1 cellular context compared by ENCODE assay signal in the genomic region with DNA sequence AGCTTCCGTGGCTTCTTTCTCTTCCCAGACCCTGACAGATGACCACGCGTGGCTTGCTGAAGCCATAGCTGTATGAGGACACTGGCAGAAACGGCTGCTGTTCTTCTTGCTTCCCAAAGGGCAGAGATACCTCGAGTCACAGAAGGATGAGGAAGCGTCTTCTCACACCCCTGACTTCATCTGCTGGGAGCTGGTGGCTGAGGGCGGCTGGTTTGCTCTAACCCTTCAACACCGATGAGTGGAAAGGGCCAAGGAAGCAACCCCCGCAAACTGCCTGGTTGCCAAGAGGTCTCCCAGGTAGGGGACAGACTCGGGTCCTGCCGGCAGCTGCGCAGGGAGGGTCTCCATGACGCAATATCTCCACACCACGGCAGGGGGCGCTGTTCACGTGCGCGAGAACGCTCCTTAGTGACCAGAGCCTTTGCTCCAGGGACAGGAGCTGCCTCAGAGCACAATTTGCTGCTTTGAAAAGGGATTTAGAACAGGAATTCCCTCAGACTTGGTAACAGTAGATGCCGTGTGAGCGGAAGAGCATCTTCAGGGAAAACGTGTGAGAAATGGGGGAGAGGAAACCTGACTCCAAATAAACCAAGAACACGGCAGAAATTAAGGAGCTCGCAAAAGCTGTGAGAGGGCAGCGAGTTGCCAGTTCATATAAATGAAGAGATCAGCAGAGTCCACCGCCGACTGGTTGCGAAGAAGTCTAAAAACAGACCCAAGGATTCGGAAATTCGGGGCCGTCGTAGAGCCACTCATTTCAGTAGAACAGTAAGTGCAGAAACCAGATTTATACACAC.
TF ChIP-seq lines count a peak whose summit lies in the region.

No MANE protein-coding gene starts in this region.

TF ChIP-seq in HepG2, 621 proteins besides CTCF, POLR2A, EP300 and RAD21 (continued from another document and continues in another):
- TF ChIP-seq, protein P1, sequence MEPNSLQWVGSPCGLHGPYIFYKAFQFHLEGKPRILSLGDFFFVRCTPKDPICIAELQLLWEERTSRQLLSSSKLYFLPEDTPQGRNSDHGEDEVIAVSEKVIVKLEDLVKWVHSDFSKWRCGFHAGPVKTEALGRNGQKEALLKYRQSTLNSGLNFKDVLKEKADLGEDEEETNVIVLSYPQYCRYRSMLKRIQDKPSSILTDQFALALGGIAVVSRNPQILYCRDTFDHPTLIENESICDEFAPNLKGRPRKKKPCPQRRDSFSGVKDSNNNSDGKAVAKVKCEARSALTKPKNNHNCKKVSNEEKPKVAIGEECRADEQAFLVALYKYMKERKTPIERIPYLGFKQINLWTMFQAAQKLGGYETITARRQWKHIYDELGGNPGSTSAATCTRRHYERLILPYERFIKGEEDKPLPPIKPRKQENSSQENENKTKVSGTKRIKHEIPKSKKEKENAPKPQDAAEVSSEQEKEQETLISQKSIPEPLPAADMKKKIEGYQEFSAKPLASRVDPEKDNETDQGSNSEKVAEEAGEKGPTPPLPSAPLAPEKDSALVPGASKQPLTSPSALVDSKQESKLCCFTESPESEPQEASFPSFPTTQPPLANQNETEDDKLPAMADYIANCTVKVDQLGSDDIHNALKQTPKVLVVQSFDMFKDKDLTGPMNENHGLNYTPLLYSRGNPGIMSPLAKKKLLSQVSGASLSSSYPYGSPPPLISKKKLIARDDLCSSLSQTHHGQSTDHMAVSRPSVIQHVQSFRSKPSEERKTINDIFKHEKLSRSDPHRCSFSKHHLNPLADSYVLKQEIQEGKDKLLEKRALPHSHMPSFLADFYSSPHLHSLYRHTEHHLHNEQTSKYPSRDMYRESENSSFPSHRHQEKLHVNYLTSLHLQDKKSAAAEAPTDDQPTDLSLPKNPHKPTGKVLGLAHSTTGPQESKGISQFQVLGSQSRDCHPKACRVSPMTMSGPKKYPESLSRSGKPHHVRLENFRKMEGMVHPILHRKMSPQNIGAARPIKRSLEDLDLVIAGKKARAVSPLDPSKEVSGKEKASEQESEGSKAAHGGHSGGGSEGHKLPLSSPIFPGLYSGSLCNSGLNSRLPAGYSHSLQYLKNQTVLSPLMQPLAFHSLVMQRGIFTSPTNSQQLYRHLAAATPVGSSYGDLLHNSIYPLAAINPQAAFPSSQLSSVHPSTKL (CRISPR knock-in tag; IDR thresholded peaks at IDR 0.05) = peak; percentile 27; the same call in 1 of the 2 replicates
- TF ChIP-seq PTBP1 (IDR thresholded peaks at IDR 0.05; ENCODE audit: low read depth, low read length, poor library complexity, severe bottlenecking) = peak; percentile 76
- TF ChIP-seq, protein P2, sequence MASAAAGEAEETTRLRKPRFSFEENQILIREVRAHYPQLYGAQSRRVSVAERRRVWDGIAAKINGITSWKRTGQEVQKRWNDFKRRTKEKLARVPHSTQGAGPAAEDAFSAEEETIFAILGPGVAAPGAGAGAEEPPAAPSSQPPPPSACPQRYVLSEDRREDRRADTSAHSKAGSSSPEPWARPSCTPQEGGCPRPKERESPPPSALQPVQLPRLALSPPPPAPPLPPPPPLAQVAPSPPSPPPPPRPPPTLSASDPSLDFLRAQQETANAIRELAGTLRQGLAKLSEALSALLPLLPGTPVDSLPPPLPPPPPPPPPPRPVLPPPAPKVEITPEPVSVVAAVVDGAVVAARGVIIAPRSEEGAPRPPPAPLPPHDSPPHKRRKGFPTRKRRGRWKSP (CRISPR knock-in tag; IDR thresholded peaks at IDR 0.05) = peak; percentile 68; the same call in 1 of the 2 replicates
- TF ChIP-seq ZNF747 (CRISPR knock-in tag; IDR thresholded peaks at IDR 0.05; ENCODE audit: borderline replicate concordance) = no peak
- TF ChIP-seq, protein P3, sequence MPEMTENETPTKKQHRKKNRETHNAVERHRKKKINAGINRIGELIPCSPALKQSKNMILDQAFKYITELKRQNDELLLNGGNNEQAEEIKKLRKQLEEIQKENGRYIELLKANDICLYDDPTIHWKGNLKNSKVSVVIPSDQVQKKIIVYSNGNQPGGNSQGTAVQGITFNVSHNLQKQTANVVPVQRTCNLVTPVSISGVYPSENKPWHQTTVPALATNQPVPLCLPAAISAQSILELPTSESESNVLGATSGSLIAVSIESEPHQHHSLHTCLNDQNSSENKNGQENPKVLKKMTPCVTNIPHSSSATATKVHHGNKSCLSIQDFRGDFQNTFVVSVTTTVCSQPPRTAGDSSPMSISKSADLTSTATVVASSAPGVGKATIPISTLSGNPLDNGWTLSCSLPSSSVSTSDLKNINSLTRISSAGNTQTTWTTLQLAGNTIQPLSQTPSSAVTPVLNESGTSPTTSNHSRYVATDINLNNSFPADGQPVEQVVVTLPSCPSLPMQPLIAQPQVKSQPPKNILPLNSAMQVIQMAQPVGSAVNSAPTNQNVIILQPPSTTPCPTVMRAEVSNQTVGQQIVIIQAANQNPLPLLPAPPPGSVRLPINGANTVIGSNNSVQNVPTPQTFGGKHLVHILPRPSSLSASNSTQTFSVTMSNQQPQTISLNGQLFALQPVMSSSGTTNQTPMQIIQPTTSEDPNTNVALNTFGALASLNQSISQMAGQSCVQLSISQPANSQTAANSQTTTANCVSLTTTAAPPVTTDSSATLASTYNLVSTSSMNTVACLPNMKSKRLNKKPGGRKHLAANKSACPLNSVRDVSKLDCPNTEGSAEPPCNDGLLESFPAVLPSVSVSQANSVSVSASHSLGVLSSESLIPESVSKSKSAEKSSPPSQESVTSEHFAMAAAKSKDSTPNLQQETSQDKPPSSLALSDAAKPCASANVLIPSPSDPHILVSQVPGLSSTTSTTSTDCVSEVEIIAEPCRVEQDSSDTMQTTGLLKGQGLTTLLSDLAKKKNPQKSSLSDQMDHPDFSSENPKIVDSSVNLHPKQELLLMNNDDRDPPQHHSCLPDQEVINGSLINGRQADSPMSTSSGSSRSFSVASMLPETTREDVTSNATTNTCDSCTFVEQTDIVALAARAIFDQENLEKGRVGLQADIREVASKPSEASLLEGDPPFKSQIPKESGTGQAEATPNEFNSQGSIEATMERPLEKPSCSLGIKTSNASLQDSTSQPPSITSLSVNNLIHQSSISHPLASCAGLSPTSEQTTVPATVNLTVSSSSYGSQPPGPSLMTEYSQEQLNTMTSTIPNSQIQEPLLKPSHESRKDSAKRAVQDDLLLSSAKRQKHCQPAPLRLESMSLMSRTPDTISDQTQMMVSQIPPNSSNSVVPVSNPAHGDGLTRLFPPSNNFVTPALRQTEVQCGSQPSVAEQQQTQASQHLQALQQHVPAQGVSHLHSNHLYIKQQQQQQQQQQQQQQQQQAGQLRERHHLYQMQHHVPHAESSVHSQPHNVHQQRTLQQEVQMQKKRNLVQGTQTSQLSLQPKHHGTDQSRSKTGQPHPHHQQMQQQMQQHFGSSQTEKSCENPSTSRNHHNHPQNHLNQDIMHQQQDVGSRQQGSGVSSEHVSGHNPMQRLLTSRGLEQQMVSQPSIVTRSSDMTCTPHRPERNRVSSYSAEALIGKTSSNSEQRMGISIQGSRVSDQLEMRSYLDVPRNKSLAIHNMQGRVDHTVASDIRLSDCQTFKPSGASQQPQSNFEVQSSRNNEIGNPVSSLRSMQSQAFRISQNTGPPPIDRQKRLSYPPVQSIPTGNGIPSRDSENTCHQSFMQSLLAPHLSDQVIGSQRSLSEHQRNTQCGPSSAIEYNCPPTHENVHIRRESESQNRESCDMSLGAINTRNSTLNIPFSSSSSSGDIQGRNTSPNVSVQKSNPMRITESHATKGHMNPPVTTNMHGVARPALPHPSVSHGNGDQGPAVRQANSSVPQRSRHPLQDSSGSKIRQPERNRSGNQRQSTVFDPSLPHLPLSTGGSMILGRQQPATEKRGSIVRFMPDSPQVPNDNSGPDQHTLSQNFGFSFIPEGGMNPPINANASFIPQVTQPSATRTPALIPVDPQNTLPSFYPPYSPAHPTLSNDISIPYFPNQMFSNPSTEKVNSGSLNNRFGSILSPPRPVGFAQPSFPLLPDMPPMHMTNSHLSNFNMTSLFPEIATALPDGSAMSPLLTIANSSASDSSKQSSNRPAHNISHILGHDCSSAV (CRISPR knock-in tag; IDR thresholded peaks at IDR 0.05; ENCODE audit: borderline replicate concordance) = no peak
- peak; percentile 70; the same call in 1 of the 2 replicates for TF ChIP-seq ZC3H13 (CRISPR knock-in tag; IDR thresholded peaks at IDR 0.05)
- TF ChIP-seq, protein P4, sequence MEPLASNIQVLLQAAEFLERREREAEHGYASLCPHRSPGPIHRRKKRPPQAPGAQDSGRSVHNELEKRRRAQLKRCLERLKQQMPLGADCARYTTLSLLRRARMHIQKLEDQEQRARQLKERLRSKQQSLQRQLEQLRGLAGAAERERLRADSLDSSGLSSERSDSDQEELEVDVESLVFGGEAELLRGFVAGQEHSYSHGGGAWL (CRISPR knock-in tag; IDR thresholded peaks at IDR 0.05) = peak; percentile 32; the same call in 1 of the 2 replicates
- TF ChIP-seq PHF8 (CRISPR knock-in tag; IDR thresholded peaks at IDR 0.05) = 0 out of 2 replicates have a peak, but pooled peaks have one; percentile 20
- TF ChIP-seq STAG1 (CRISPR knock-in tag; IDR thresholded peaks at IDR 0.05) = peak; percentile 98
- TF ChIP-seq PAF1 (CRISPR knock-in tag; IDR thresholded peaks at IDR 0.05) = no peak
- TF ChIP-seq, protein P5, sequence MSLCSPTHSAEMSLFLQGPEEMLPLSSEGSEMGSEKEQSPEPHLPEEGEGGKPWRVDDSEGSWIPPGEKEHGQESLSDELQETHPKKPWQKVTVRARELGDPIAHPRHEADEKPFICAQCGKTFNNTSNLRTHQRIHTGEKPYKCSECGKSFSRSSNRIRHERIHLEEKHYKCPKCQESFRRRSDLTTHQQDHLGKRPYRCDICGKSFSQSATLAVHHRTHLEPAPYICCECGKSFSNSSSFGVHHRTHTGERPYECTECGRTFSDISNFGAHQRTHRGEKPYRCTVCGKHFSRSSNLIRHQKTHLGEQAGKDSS (CRISPR knock-in tag; IDR thresholded peaks at IDR 0.05; ENCODE audit: borderline replicate concordance, low read depth) = peak; percentile 68; the same call in 1 of the 2 replicates
- TF ChIP-seq ZNF263 (CRISPR knock-in tag; IDR thresholded peaks at IDR 0.05) = no peak
- TF ChIP-seq CREB1 (IDR thresholded peaks at IDR 0.05) = 0 out of 2 replicates have a peak, but pooled peaks have one; percentile 10
- TF ChIP-seq CREB1 (CRISPR knock-in tag; IDR thresholded peaks at IDR 0.05) = no peak
- TF ChIP-seq IRF2 (CRISPR knock-in tag; IDR thresholded peaks at IDR 0.05) = peak; percentile 82
- 0 out of 2 replicates have a peak, but pooled peaks have one; percentile 12 for TF ChIP-seq NCOA2 (CRISPR knock-in tag; IDR thresholded peaks at IDR 0.05)
- peak; percentile 69; the same call in 1 of the 2 replicates for TF ChIP-seq SALL1 (CRISPR knock-in tag; IDR thresholded peaks at IDR 0.05)
- TF ChIP-seq NCOR1 (IDR thresholded peaks at IDR 0.05; ENCODE audit: borderline replicate concordance, low read length) = no peak
- TF ChIP-seq ZNF772 (CRISPR knock-in tag; IDR thresholded peaks at IDR 0.05) = peak; percentile 51; the same call in 1 of the 2 replicates
- TF ChIP-seq SP4 (CRISPR knock-in tag; IDR thresholded peaks at IDR 0.05) = peak; percentile 45; the same call in 1 of the 2 replicates
- no peak for TF ChIP-seq FOXP1 (IDR thresholded peaks at IDR 0.05)
- 0 out of 2 replicates have a peak, but pooled peaks have one; percentile 7 for TF ChIP-seq FOXP1 (CRISPR knock-in tag; IDR thresholded peaks at IDR 0.05)
- TF ChIP-seq, protein P6, sequence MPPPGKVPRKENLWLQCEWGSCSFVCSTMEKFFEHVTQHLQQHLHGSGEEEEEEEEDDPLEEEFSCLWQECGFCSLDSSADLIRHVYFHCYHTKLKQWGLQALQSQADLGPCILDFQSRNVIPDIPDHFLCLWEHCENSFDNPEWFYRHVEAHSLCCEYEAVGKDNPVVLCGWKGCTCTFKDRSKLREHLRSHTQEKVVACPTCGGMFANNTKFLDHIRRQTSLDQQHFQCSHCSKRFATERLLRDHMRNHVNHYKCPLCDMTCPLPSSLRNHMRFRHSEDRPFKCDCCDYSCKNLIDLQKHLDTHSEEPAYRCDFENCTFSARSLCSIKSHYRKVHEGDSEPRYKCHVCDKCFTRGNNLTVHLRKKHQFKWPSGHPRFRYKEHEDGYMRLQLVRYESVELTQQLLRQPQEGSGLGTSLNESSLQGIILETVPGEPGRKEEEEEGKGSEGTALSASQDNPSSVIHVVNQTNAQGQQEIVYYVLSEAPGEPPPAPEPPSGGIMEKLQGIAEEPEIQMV (CRISPR knock-in tag; IDR thresholded peaks at IDR 0.05; ENCODE audit: low read depth) = 0 out of 2 replicates have a peak, but pooled peaks have one; percentile 56
- peak; percentile 71 for TF ChIP-seq TEAD3 (CRISPR knock-in tag; optimal IDR thresholded peaks at IDR 0.05; ENCODE audit: borderline replicate concordance)
- TF ChIP-seq ARID2 (CRISPR knock-in tag; IDR thresholded peaks at IDR 0.05; ENCODE audit: borderline replicate concordance) = no peak
- TF ChIP-seq, protein P7, sequence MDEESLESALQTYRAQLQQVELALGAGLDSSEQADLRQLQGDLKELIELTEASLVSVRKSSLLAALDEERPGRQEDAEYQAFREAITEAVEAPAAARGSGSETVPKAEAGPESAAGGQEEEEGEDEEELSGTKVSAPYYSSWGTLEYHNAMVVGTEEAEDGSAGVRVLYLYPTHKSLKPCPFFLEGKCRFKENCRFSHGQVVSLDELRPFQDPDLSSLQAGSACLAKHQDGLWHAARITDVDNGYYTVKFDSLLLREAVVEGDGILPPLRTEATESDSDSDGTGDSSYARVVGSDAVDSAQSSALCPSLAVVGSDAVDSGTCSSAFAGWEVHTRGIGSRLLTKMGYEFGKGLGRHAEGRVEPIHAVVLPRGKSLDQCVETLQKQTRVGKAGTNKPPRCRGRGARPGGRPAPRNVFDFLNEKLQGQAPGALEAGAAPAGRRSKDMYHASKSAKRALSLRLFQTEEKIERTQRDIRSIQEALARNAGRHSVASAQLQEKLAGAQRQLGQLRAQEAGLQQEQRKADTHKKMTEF (CRISPR knock-in tag; IDR thresholded peaks at IDR 0.05) = peak; percentile 31; the same call in 1 of the 2 replicates
- TF ChIP-seq NFKB2 (CRISPR knock-in tag; IDR thresholded peaks at IDR 0.05; ENCODE audit: borderline replicate concordance) = peak; percentile 32; the same call in 1 of the 2 replicates
- TF ChIP-seq ZNF615 (CRISPR knock-in tag; IDR thresholded peaks at IDR 0.05; ENCODE audit: borderline replicate concordance) = no peak
- TF ChIP-seq SMAD3 (CRISPR knock-in tag; IDR thresholded peaks at IDR 0.05) = 0 out of 2 replicates have a peak, but pooled peaks have one; percentile 63
- TF ChIP-seq LCORL (IDR thresholded peaks at IDR 0.05) = no peak
- TF ChIP-seq LCORL (CRISPR knock-in tag; IDR thresholded peaks at IDR 0.05) = 0 out of 2 replicates have a peak, but pooled peaks have one; percentile 25
- TF ChIP-seq MXI1 (IDR thresholded peaks at IDR 0.05; ENCODE audit: borderline replicate concordance, low read depth, low read length) = 0 out of 3 replicates have a peak, but pooled peaks have one; percentile 2
- TF ChIP-seq XRCC5 (optimal IDR thresholded peaks at IDR 0.05; ENCODE audit: low read length) = peak; percentile 97
